Comparison of ENCODE assay signal across 11 cellular contexts in the genomic region with DNA sequence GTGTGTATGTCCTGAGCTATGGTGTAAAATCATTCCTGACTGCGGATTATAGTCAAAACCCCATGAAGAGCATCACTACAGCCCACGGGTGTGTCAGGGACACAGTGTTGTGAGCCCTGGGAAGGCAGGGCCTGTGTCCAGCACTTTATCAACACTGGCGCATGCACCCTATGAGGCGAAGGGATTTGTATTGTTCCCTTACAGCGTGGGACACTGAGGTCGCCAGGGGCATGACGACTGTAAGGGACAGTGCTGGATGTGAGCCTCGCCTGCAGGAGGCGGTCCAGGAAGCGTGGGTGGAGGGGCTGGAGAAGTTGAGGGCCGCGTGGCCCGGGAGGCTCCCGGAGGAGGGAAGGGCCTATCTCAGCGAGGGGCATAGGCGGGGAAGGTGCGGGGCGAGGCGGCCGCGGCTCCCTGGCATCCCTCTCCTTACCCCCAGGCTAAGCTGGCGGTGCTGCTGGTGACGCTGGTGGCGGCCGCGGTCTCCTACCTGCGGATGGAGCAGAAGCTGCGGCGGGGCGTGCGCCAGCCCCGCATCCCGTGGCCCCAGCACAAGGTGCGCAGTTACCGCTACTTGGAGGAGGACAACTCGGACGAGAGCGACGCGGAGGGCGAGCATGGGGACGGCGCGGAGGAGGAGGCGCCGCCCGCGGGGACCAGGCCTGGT. TPM values are rescaled to one million over a fixed set of nuclear protein-coding genes. Genes with fewer than 3 reads are reported as not detected.
DNase-seq lines count a peak whose midpoint lies in the region; ATAC-seq and TF ChIP-seq lines count a peak whose summit lies in the region.
"Not testable (repeated sequence)": the region's sequence is repeated elsewhere in the genome, so short reads cannot be mapped to it uniquely, and the experiment has no call there.
"Had no signal": no experiment of that assay in that cellular context is flagged by ENCODE, and none has a peak within 500 bp of the region (broad histone marks: within the 10 kb centered on the region; RNA-seq: fewer than 3 reads in every experiment).

No MANE protein-coding gene starts in this region.

- not testable (repeated sequence) for H3K4me2 ChIP-seq in parathyroid adenoma (ENCODE audit: low read length)

- H3K9ac ChIP-seq in iPS-20b (ENCODE audit: low read depth, low read length); parathyroid adenoma: not testable (repeated sequence)

- H3K4me3 Mint-ChIP-seq in activated naive CD8-positive, alpha-beta T cell treated with anti-CD3 and anti-CD28 coated beads, Interleukin-2, amount 50 U/mL, for 24 hours = peak overlapping the region; percentile 26
- H3K4me3 Mint-ChIP-seq in glutamatergic neuron (ENCODE audit: unreplicated experiment) (peak overlapping the region; percentile 71), naive B cell (peak overlapping the region in 6 of 8 donors; percentile 17 to 70 (median 64))

- H3K9me3 Mint-ChIP-seq in activated naive CD8-positive, alpha-beta T cell treated with anti-CD3 and anti-CD28 coated beads, Interleukin-2, amount 50 U/mL, for 24 hours; glutamatergic neuron (ENCODE audit: unreplicated experiment); naive B cell: not testable (repeated sequence)

- DNase-seq in DMS53 treated with DMSO at 0.1 percent for 48 hours (lab: John Stamatoyannopoulos, UW; ENCODE audit: unreplicated experiment) (peak; percentile 15), NCI-H1417 (lab: John Stamatoyannopoulos, UW) (peak in 2 of 3 experiments; percentile 37 to 40)
- not testable (repeated sequence) for DNase-seq in activated naive CD8-positive, alpha-beta T cell treated with anti-CD3 and anti-CD28 coated beads, Interleukin-2, amount 50 U/mL, for 24 hours; glutamatergic neuron; naive B cell

- H3K27me3 ChIP-seq in iPS-20b (ENCODE audit: insufficient read depth, low read length) = peaks cover 51% of the 10 kb centered on the region
- not testable (repeated sequence) for H3K27me3 ChIP-seq in parathyroid adenoma (ENCODE audit: control insufficient read depth, insufficient read depth, low read length)

- H3K27ac ChIP-seq in iPS-20b (ENCODE audit: low read length) = not testable (repeated sequence)
- peak overlapping the region; percentile 72 for H3K27ac ChIP-seq in parathyroid adenoma

- H3K36me3 ChIP-seq in iPS-20b (ENCODE audit: insufficient read depth, low read depth, low read length); parathyroid adenoma (ENCODE audit: control insufficient read depth, insufficient read depth, low read length): not testable (repeated sequence)

- not testable (repeated sequence) for TF ChIP-seq CTCF in glutamatergic neuron (IDR thresholded peaks at IDR 0.05; ENCODE audit: partially characterized antibody, unreplicated experiment)
- TF ChIP-seq CTCF in parathyroid adenoma (IDR thresholded peaks at IDR 0.05) = peak; percentile 24

- not testable (repeated sequence) for H3K36me3 Mint-ChIP-seq in activated naive CD8-positive, alpha-beta T cell treated with anti-CD3 and anti-CD28 coated beads, Interleukin-2, amount 50 U/mL, for 24 hours (ENCODE audit: low read depth); glutamatergic neuron (ENCODE audit: unreplicated experiment); naive B cell

- not testable (repeated sequence) for H3K4me1 ChIP-seq in iPS-20b (ENCODE audit: insufficient read depth, low read length); parathyroid adenoma

- H3K4me3 ChIP-seq in iPS-20b (ENCODE audit: low read length) = peak overlapping the region; percentile 70; the same call in 1 of the 2 replicates
- not testable (repeated sequence) for H3K4me3 ChIP-seq in parathyroid adenoma (ENCODE audit: low read depth, low read length)

- not testable (repeated sequence) for ATAC-seq in activated naive CD8-positive, alpha-beta T cell treated with anti-CD3 and anti-CD28 coated beads, Interleukin-2, amount 50 U/mL, for 24 hours; naive B cell (ENCODE audit: low read depth in 2 of 2)

- H3K4me1 Mint-ChIP-seq in activated naive CD8-positive, alpha-beta T cell treated with anti-CD3 and anti-CD28 coated beads, Interleukin-2, amount 50 U/mL, for 24 hours; glutamatergic neuron (ENCODE audit: low read depth, unreplicated experiment): not testable (repeated sequence)
- peaks cover 12 to 21% (median 14%) of the 10 kb centered on the region in 3 donors for H3K4me1 Mint-ChIP-seq in naive B cell

- H3K9me3 ChIP-seq in iPS-20b (ENCODE audit: insufficient read depth, low read depth, low read length); parathyroid adenoma (ENCODE audit: control insufficient read depth, low read length): not testable (repeated sequence)

- not testable (repeated sequence) for H3K27ac Mint-ChIP-seq in activated naive CD8-positive, alpha-beta T cell treated with anti-CD3 and anti-CD28 coated beads, Interleukin-2, amount 50 U/mL, for 24 hours; glutamatergic neuron (ENCODE audit: unreplicated experiment)
- peak overlapping the region in 1 of 6 donors; percentile 71 for H3K27ac Mint-ChIP-seq in naive B cell

- peak overlapping the region; percentile 65 for H2AFZ ChIP-seq in parathyroid adenoma

- H3K79me2 ChIP-seq in parathyroid adenoma = not testable (repeated sequence)

- H3K27me3 Mint-ChIP-seq in activated naive CD8-positive, alpha-beta T cell treated with anti-CD3 and anti-CD28 coated beads, Interleukin-2, amount 50 U/mL, for 24 hours = peaks cover 36% of the 10 kb centered on the region
- H3K27me3 Mint-ChIP-seq in glutamatergic neuron (ENCODE audit: unreplicated experiment) = peaks cover 14% of the 10 kb centered on the region
- peaks cover 31 to 81% (median 49%) of the 10 kb centered on the region in 3 donors for H3K27me3 Mint-ChIP-seq in naive B cell

RNA-seq across cellular contexts. Expression of a gene that starts 24.3 kb away (rescaled TPM):
- not detected for total RNA-seq in glutamatergic neuron (ENCODE audit: unreplicated experiment)
- not detected for polyA plus RNA-seq in naive B cell (ENCODE audit: low read depth in 6 of 6)
- total RNA-seq: H4, MCF 10A, OCI-LY7, RPMI7951 had no signal

RNA-seq across cellular contexts. Expression of a gene that starts 41.6 kb away (rescaled TPM):
- total RNA-seq in glutamatergic neuron (ENCODE audit: unreplicated experiment) = not detected
- polyA plus RNA-seq in naive B cell (ENCODE audit: low read depth in 6 of 6) = not detected
- total RNA-seq: H4, MCF 10A, OCI-LY7, RPMI7951 had no signal

RNA-seq across cellular contexts. Expression of a gene that starts 58.8 kb away (rescaled TPM):
- total RNA-seq in glutamatergic neuron (ENCODE audit: unreplicated experiment) = 0.76 TPM
- polyA plus RNA-seq in naive B cell (ENCODE audit: low read depth in 6 of 6) = under 1 TPM in 1 of 6 donors, not detected in 5; 0.27 TPM
- total RNA-seq: H4, MCF 10A, OCI-LY7, RPMI7951 had no signal
